In the genomic region with DNA sequence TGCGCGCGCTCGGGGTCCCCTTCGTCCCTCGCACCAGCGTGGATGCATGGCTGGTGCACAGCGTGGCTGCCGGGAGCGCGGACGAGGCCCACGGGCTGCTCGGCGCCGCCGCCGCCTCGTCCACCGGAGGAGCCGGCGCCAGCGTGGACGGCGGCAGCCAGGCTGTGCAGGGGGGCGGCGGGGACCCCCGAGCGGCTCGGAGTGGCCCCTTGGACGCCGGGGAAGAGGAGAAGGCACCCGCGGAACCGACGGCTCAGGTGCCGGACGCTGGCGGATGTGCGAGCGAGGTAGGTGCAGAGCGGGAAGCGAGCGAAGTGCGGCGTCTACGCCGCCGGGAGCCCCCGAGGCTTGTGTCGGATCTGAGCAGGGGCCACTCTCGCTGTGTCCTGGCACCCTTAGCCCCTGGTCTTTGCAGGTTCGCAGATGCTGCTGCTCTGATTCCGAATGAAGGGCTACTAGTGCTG, we compare ENCODE assay signal across 8 cellular contexts. TPM values are rescaled to one million over a fixed set of nuclear protein-coding genes. Genes with fewer than 3 reads are reported as not detected.
DNase-seq lines count a peak whose midpoint lies in the region; ATAC-seq and TF ChIP-seq lines count a peak whose summit lies in the region.
"Not testable (repeated sequence)": the region's sequence is repeated elsewhere in the genome, so short reads cannot be mapped to it uniquely, and the experiment has no call there.

No MANE protein-coding gene starts in this region.

- H3K27me3 ChIP-seq in iPS-20b (ENCODE audit: insufficient read depth, low read length), result peaks cover 18% of the 10 kb centered on the region

- peaks cover 23% of the 10 kb centered on the region for H3K4me1 Mint-ChIP-seq in progenitor cell of endocrine pancreas (ENCODE audit: low read depth)

- H3K9me3 Mint-ChIP-seq in progenitor cell of endocrine pancreas (ENCODE audit: low read depth), result not testable (repeated sequence)

- peak overlapping the region; percentile 85 for H3K27ac Mint-ChIP-seq in progenitor cell of endocrine pancreas

- H3K27ac ChIP-seq in iPS-20b (ENCODE audit: low read length), result peak overlapping the region; percentile 92
- not testable (repeated sequence) for H3K27ac ChIP-seq in urinary bladder (ENCODE audit: low read depth)

- TF ChIP-seq CTCF in HFF-Myc (IDR thresholded peaks at IDR 0.05; ENCODE audit: low read depth, low read length, missing control alignments); LNCaP clone FGC (IDR thresholded peaks at IDR 0.05; ENCODE audit: control insufficient read depth, extremely low read depth, insufficient read depth); cardiac fibroblast (IDR thresholded peaks at IDR 0.05; ENCODE audit: low read depth, low read length); progenitor cell of endocrine pancreas (IDR thresholded peaks at IDR 0.05; ENCODE audit: unreplicated experiment): not testable (repeated sequence)

- TF ChIP-seq POLR2A in GM18505 (IDR thresholded peaks at IDR 0.05; ENCODE audit: borderline replicate concordance, extremely low read depth, insufficient read depth, insufficient read length), result not testable (repeated sequence)

- 3% methylated on average over 54 of the region's 54 CpGs for WGBS in urinary bladder

- H3K4me1 ChIP-seq in iPS-20b (ENCODE audit: insufficient read depth, low read length), result peaks cover 30% of the 10 kb centered on the region
- not testable (repeated sequence) for H3K4me1 ChIP-seq in urinary bladder (ENCODE audit: insufficient read depth)

- not testable (repeated sequence) for H3K9me3 ChIP-seq in iPS-20b (ENCODE audit: insufficient read depth, low read depth, low read length)

- H3K4me3 ChIP-seq in HFF-Myc (replicated peaks; ENCODE audit: low read depth, low read length) (peak overlapping the region; percentile 52), LNCaP clone FGC (ENCODE audit: low read depth, low read length) (peak overlapping the region; percentile 53), cardiac fibroblast (replicated peaks in 1 of 2; ENCODE audit: low read depth in 2 of 2, low read length in 2 of 2) (peak overlapping the region; percentile 41 to 59), iPS-20b (ENCODE audit: low read length) (peak overlapping the region; percentile 98), urinary bladder (ENCODE audit: low read depth, low read length) (peak overlapping the region; percentile 61)

- peak; percentile 16 for ATAC-seq in GM18505 (IDR thresholded peaks at IDR 0.05; ENCODE audit: unreplicated experiment)

- not testable (repeated sequence) for H3K36me3 Mint-ChIP-seq in progenitor cell of endocrine pancreas (ENCODE audit: insufficient read depth)

- H3K9ac ChIP-seq in iPS-20b (ENCODE audit: low read depth, low read length), result peak overlapping the region; percentile 97

- peak overlapping the region; percentile 89 for H3K4me3 Mint-ChIP-seq in progenitor cell of endocrine pancreas (ENCODE audit: low read depth)

- not testable (repeated sequence) for DNase-seq in HFF-Myc (ENCODE audit: extremely low read depth, low read depth); LNCaP clone FGC (ENCODE audit: low read depth); cardiac fibroblast (ENCODE audit: low read depth in 2 of 2); progenitor cell of endocrine pancreas (ENCODE audit: low spot score, unreplicated experiment)
- DNase-seq in activated CD4-positive, alpha-beta T cell treated with anti-CD3 and anti-CD28 coated beads, Interleukin-2, amount 50 U/mL, for 1 hour, result peak; percentile 28

- peaks cover 33% of the 10 kb centered on the region for H3K27me3 Mint-ChIP-seq in progenitor cell of endocrine pancreas

- not testable (repeated sequence) for H3K36me3 ChIP-seq in iPS-20b (ENCODE audit: insufficient read depth, low read depth, low read length); urinary bladder (ENCODE audit: insufficient read depth)

RNA-seq across cellular contexts. Expression of a gene that starts 0.8 kb away (rescaled TPM):
- total RNA-seq in progenitor cell of endocrine pancreas, result 25.5 and 28.0 TPM in 2 replicates
- 2.4 TPM for total RNA-seq in urinary bladder
- 2.7 TPM for polyA plus RNA-seq in urinary bladder

RNA-seq across cellular contexts. Expression of a gene that starts 47.7 kb away (rescaled TPM):
- total RNA-seq in progenitor cell of endocrine pancreas (950 and 984 TPM in 2 replicates), urinary bladder (186 TPM)
- 496 TPM for polyA plus RNA-seq in urinary bladder

RNA-seq across cellular contexts. Expression of a gene that starts 48.7 kb away (rescaled TPM):
- 221 and 222 TPM in 2 replicates for total RNA-seq in progenitor cell of endocrine pancreas
- total RNA-seq in urinary bladder, result 134 TPM
- 79.6 TPM for polyA plus RNA-seq in urinary bladder
